ENCODE assay signal across 9 cellular contexts in the genomic region with DNA sequence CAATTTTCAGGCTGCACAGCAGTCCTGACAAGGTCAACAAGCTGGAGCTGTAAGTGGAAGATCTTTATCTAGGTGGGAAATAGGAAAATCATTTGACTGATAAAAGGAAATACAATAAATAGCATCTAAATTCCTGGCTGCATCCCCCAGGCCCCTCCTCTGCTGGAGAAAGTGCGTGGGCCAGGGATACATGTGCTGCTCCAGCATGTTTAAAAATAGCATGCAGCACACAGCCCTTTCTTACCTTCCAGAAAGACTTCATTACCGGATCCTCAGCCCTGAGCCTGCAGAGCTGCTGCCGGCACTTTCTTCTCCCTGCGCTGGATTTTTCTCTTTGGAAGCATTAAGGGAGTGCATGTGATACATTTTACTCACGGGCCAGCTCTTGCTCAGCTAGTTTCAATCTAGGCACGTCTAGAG.
DNase-seq lines count a peak whose midpoint lies in the region; ATAC-seq, FAIRE-seq and TF ChIP-seq lines count a peak whose summit lies in the region.
"Had no signal": no experiment of that assay in that cellular context is flagged by ENCODE, and none has a peak within 500 bp of the region (broad histone marks: within the 10 kb centered on the region; RNA-seq: fewer than 3 reads in every experiment).

No MANE protein-coding gene starts in this region.

- peak overlapping the region; percentile 15 for H3K4me2 ChIP-seq in hepatocyte

- peak overlapping the region in 1 of 2 donors; percentile 41 for H3K4me3 ChIP-seq in ascending aorta
- H3K4me3 ChIP-seq in hepatocyte, result no peak overlapping the region
- peak overlapping the region; percentile 16 for H3K4me3 ChIP-seq in psoas muscle
- no peak overlapping the region for H3K4me3 ChIP-seq in small intestine (ENCODE audit: low read depth in 1 of 2, low read length in 2 of 2)
- no peak overlapping the region for H3K4me3 ChIP-seq in lower leg skin (ENCODE audit: low read depth, poor library complexity, severe bottlenecking)
- H3K4me3 ChIP-seq: BLaER1 treated with 17β-estradiol and CSF1 and Interleukin-3, amounts not matched to agents 10 nM and 100 nM had no signal

- H3K27ac ChIP-seq in ascending aorta (peak overlapping the region; percentile 81 to 85), hepatocyte (peak overlapping the region; percentile 87), psoas muscle (peak overlapping the region; percentile 79), small intestine (ENCODE audit: low read depth in 1 of 2, low read length in 1 of 2) (no peak overlapping the region)

- H3K27ac Mint-ChIP-seq in progenitor cell of endocrine pancreas, result no peak overlapping the region

- no peak overlapping the region for H2AFZ ChIP-seq in hepatocyte

- H3K36me3 ChIP-seq in ascending aorta (no peaks in the 10 kb centered on the region), hepatocyte (replicated peaks; ENCODE audit: insufficient read depth, low read depth) (no peaks in the 10 kb centered on the region), psoas muscle (ENCODE audit: insufficient read depth in 1 of 2, low read depth in 1 of 2) (no peaks in the 10 kb centered on the region), small intestine (ENCODE audit: control insufficient read depth in 2 of 2, insufficient read depth in 2 of 2, low read length in 2 of 2) (no peaks in the 10 kb centered on the region)

- no peak overlapping the region for H3K4me3 Mint-ChIP-seq in progenitor cell of endocrine pancreas (ENCODE audit: low read depth)

- H3K27me3 Mint-ChIP-seq in progenitor cell of endocrine pancreas, result peaks cover 3% of the 10 kb centered on the region

- H3K36me3 Mint-ChIP-seq in progenitor cell of endocrine pancreas (ENCODE audit: insufficient read depth), result peaks cover 1% of the 10 kb centered on the region

- H4K20me1 ChIP-seq in hepatocyte (ENCODE audit: insufficient read depth, poor library complexity, severe bottlenecking), result no peaks in the 10 kb centered on the region

- H3K9me3 Mint-ChIP-seq in progenitor cell of endocrine pancreas (ENCODE audit: low read depth), result no peaks in the 10 kb centered on the region

- no peaks in the 10 kb centered on the region for H3K27me3 ChIP-seq in ascending aorta
- H3K27me3 ChIP-seq in hepatocyte, result no peaks in the 10 kb centered on the region
- H3K27me3 ChIP-seq in psoas muscle (ENCODE audit: insufficient read depth in 3 of 3, low read length in 2 of 3), result no peaks in the 10 kb centered on the region
- no peaks in the 10 kb centered on the region for H3K27me3 ChIP-seq in small intestine (ENCODE audit: control insufficient read depth in 2 of 2, insufficient read depth in 2 of 2, low read length in 2 of 2)
- H3K27me3 ChIP-seq: BLaER1 treated with 17β-estradiol and CSF1 and Interleukin-3, amounts not matched to agents 10 nM and 100 nM had no signal

- ATAC-seq in psoas muscle, result peak; percentile 74 to 86 (median 84)

- no peak for FAIRE-seq in small intestine (lab: Jason Lieb, UNC)

- H3K4me1 ChIP-seq in ascending aorta (peaks cover 5 to 27% of the 10 kb centered on the region in 2 donors), hepatocyte (ENCODE audit: insufficient read depth) (peaks cover 40% of the 10 kb centered on the region), psoas muscle (peaks cover 26% of the 10 kb centered on the region), small intestine (ENCODE audit: control insufficient read depth in 2 of 2, insufficient read depth in 1 of 2, low read depth in 1 of 2, low read length in 1 of 2) (no peaks in the 10 kb centered on the region)

- intact Hi-C loops in ascending aorta (cut with DNase I), result loop anchor here (1.0 to 5.0 kb wide), 5 partner anchors 41 to 566 kb away; a partner anchor contains a TSS
- intact Hi-C loops in psoas muscle (cut with DNase I), result loop anchor here (1.0 to 5.0 kb wide), 5 partner anchors 44 to 391 kb away; a partner anchor contains a TSS
- intact Hi-C loops in lower leg skin (cut with DNase I; ENCODE audit: low total_unique reads), result no loop called here

- DNase-seq in EH (ENCODE audit: low read depth), result peak; percentile 62
- DNase-seq in ascending aorta (ENCODE audit: low spot score in 2 of 2), result no peak
- peak; percentile 42 for DNase-seq in hepatocyte (ENCODE audit: low spot score)
- DNase-seq in psoas muscle, result peak in 1 of 2 donors; percentile 48
- DNase-seq in small intestine, result no peak
- no peak for DNase-seq in progenitor cell of endocrine pancreas (ENCODE audit: low spot score, unreplicated experiment)
- no peak for DNase-seq in DMS53 (lab: John Stamatoyannopoulos, UW)
- no peak for DNase-seq in lower leg skin (ENCODE audit: low spot score in 2 of 2)

- H3K4me1 Mint-ChIP-seq in progenitor cell of endocrine pancreas (ENCODE audit: low read depth), result peaks cover 19% of the 10 kb centered on the region

- 43% methylated on average over 6 of the region's 6 CpGs for WGBS in hepatocyte (ENCODE audit: low lambda C conversion rate, missing lambda C conversion rate)
- 3 to 11% (median 10%) methylated on average over 6 of the region's 6 CpGs for WGBS in psoas muscle, 3 donors
- 55 to 72% (median 65%) methylated on average over 6 of the region's 6 CpGs for whole genome bisulfite sequencing in small intestine, 3 donors
- WGBS in lower leg skin, 2 donors, result 7 to 10% methylated on average over 6 of the region's 6 CpGs

- no peaks in the 10 kb centered on the region for H3K9me2 ChIP-seq in hepatocyte (replicated peaks; ENCODE audit: insufficient read depth)

- TF ChIP-seq CTCF in ascending aorta (IDR thresholded peaks at IDR 0.05) (no peak), hepatocyte (IDR thresholded peaks at IDR 0.05; ENCODE audit: poor library complexity) (no peak), psoas muscle (IDR thresholded peaks at IDR 0.05) (no peak), progenitor cell of endocrine pancreas (IDR thresholded peaks at IDR 0.05; ENCODE audit: unreplicated experiment) (no peak), lower leg skin (IDR thresholded peaks at IDR 0.05) (no peak)

- no peaks in the 10 kb centered on the region for H3K79me2 ChIP-seq in hepatocyte

- H3K9me3 ChIP-seq in ascending aorta (no peaks in the 10 kb centered on the region), hepatocyte (ENCODE audit: low read depth) (no peaks in the 10 kb centered on the region), psoas muscle (no peaks in the 10 kb centered on the region), small intestine (ENCODE audit: control insufficient read depth, low read depth) (no peaks in the 10 kb centered on the region)
- H3K9me3 ChIP-seq: BLaER1 treated with 17β-estradiol and CSF1 and Interleukin-3, amounts not matched to agents 10 nM and 100 nM had no signal

- TF ChIP-seq POLR2A in lower leg skin (IDR thresholded peaks at IDR 0.05), result no peak

Comparison
In these comparisons a context has a peak if more than half of its experiments do, and no peak if none do; other contexts are left out.
1. DNase-seq: peak in EH (single experiment) and hepatocyte (single experiment); none in ascending aorta (0 of 2), small intestine (single experiment), progenitor cell of endocrine pancreas (single experiment), DMS53 (single experiment) and lower leg skin (0 of 2).
2. H3K27ac ChIP-seq: peak in ascending aorta (2 of 2), hepatocyte (single experiment) and psoas muscle (single experiment); none in small intestine (0 of 2).